ENCODE assay signal across 1 cellular context in genomic region chr16:324201-324450, GRCh38.
TF ChIP-seq lines count a peak whose summit lies in the region.

No MANE protein-coding gene starts in this region.

TF ChIP-seq in K562, 482 proteins besides CTCF, POLR2A, EP300 and RAD21 (continued from another document):
- TF ChIP-seq, protein P1, sequence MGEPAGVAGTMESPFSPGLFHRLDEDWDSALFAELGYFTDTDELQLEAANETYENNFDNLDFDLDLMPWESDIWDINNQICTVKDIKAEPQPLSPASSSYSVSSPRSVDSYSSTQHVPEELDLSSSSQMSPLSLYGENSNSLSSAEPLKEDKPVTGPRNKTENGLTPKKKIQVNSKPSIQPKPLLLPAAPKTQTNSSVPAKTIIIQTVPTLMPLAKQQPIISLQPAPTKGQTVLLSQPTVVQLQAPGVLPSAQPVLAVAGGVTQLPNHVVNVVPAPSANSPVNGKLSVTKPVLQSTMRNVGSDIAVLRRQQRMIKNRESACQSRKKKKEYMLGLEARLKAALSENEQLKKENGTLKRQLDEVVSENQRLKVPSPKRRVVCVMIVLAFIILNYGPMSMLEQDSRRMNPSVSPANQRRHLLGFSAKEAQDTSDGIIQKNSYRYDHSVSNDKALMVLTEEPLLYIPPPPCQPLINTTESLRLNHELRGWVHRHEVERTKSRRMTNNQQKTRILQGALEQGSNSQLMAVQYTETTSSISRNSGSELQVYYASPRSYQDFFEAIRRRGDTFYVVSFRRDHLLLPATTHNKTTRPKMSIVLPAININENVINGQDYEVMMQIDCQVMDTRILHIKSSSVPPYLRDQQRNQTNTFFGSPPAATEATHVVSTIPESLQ (CRISPR knock-in tag; IDR thresholded peaks at IDR 0.05), result 0 out of 2 replicates have a peak, but pooled peaks have one; percentile 67
- TF ChIP-seq NFE2 (IDR thresholded peaks at IDR 0.05; ENCODE audit: low read depth), result no peak
- TF ChIP-seq RHOXF2B (CRISPR knock-in tag; conservative IDR thresholded peaks at IDR 0.05), result 0 out of 2 replicates have a peak, but pooled peaks have one; percentile 10
- no peak for TF ChIP-seq ZNF12 (CRISPR knock-in tag; IDR thresholded peaks at IDR 0.05)
